In genomic region chr12:105384220-105384619, GRCh38 we compare ENCODE assay signal across 35 cellular contexts.
"Had no signal": no experiment of that assay in that cellular context is flagged by ENCODE, and none has a peak within 500 bp of the region (broad histone marks: within the 10 kb centered on the region; RNA-seq: fewer than 3 reads in every experiment).

No MANE protein-coding gene starts in this region.

- H3K36me3 ChIP-seq: adrenal gland, brain microvascular endothelial cell, breast epithelium had no signal

- H3K4me1 ChIP-seq: breast epithelium had no signal

- H3K27ac Mint-ChIP-seq: activated CD4-positive, alpha-beta memory T cell treated with anti-CD3 and anti-CD28 coated beads for 36 hours; activated CD4-positive, alpha-beta T cell treated with anti-CD3 and anti-CD28 coated beads for 36 hours; activated CD4-positive, alpha-beta T cell treated with anti-CD3 and anti-CD28 coated beads, Interleukin-2, amount 10 ng/mL, durations not matched to agents 7 days and 5 days; activated CD8-positive, alpha-beta T cell treated with anti-CD3 and anti-CD28 coated beads for 36 hours; activated naive CD4-positive, alpha-beta T cell treated with anti-CD3 and anti-CD28 coated beads for 36 hours; activated naive CD4-positive, alpha-beta T cell treated with anti-CD3 and anti-CD28 coated beads, Interleukin-2, amount 50 U/mL, for 72 hours; activated naive CD8-positive, alpha-beta T cell treated with anti-CD3 and anti-CD28 coated beads for 36 hours; activated T-cell treated with anti-CD3 and anti-CD28 coated beads, Interleukin-2, amount 50 U/mL, for 72 hours; activated T-helper 1 cell treated with anti-CD3 and anti-CD28 coated beads, Interleukin-12 subunit alpha, Interleukin-12 subunit beta, Interleukin-2, Interleukin-4 antibody, amounts not matched to agents 30 ng/mL and 10 ng/mL and 1 ng/mL, durations not matched to agents 14 hours and 24 hours and 36 hours; activated T-helper 17 cell treated with anti-CD3 and anti-CD28 coated beads, Interleukin-2, amount 50 U/mL, for 72 hours; T-helper 1 cell treated with Interleukin-12 subunit alpha and Interleukin-12 subunit beta and Interleukin-4 antibody, amounts not matched to agents 30 μg/mL and 1 μg/mL, for 36 hours; T-helper 2 cell treated with Interferon-gamma antibody and Interleukin-4, amounts not matched to agents 5 μg/mL and 100 μg/mL, for 36 hours had no signal

- H3K27me3 Mint-ChIP-seq: activated CD4-positive, alpha-beta memory T cell treated with anti-CD3 and anti-CD28 coated beads for 36 hours; activated CD4-positive, alpha-beta T cell treated with anti-CD3 and anti-CD28 coated beads for 36 hours; activated CD4-positive, alpha-beta T cell treated with anti-CD3 and anti-CD28 coated beads, Interleukin-2, amount 10 ng/mL, durations not matched to agents 7 days and 5 days; activated CD8-positive, alpha-beta T cell treated with anti-CD3 and anti-CD28 coated beads for 36 hours; activated naive CD8-positive, alpha-beta T cell treated with anti-CD3 and anti-CD28 coated beads for 36 hours; activated T-helper 17 cell treated with anti-CD3 and anti-CD28 coated beads, Interleukin-2, amount 50 U/mL, for 72 hours had no signal

- H3K4me3 Mint-ChIP-seq: activated CD4-positive, alpha-beta memory T cell treated with anti-CD3 and anti-CD28 coated beads for 36 hours; activated CD4-positive, alpha-beta T cell treated with anti-CD3 and anti-CD28 coated beads for 36 hours; activated CD4-positive, alpha-beta T cell treated with anti-CD3 and anti-CD28 coated beads, Interleukin-2, amount 10 ng/mL, durations not matched to agents 7 days and 5 days; activated CD8-positive, alpha-beta T cell treated with anti-CD3 and anti-CD28 coated beads for 36 hours; activated naive CD4-positive, alpha-beta T cell treated with anti-CD3 and anti-CD28 coated beads for 36 hours; activated naive CD8-positive, alpha-beta T cell treated with anti-CD3 and anti-CD28 coated beads for 36 hours; activated T-cell treated with anti-CD3 and anti-CD28 coated beads, Interleukin-2, amount 50 U/mL, for 4 hours; activated T-cell treated with anti-CD3 and anti-CD28 coated beads, Interleukin-2, amount 50 U/mL, for 72 hours; activated T-helper 1 cell treated with anti-CD3 and anti-CD28 coated beads, Interleukin-12 subunit alpha, Interleukin-12 subunit beta, Interleukin-2, Interleukin-4 antibody, amounts not matched to agents 30 ng/mL and 10 ng/mL and 1 ng/mL, durations not matched to agents 14 hours and 24 hours and 36 hours; activated T-helper 17 cell treated with anti-CD3 and anti-CD28 coated beads, Interleukin-2, amount 50 U/mL, for 72 hours; T-helper 1 cell treated with Interleukin-12 subunit alpha and Interleukin-12 subunit beta and Interleukin-4 antibody, amounts not matched to agents 30 μg/mL and 1 μg/mL, for 36 hours; T-helper 2 cell treated with Interferon-gamma antibody and Interleukin-4, amounts not matched to agents 5 μg/mL and 100 μg/mL, for 36 hours had no signal

- H3K4me1 Mint-ChIP-seq: activated CD4-positive, alpha-beta T cell treated with anti-CD3 and anti-CD28 coated beads for 36 hours; activated CD4-positive, alpha-beta T cell treated with anti-CD3 and anti-CD28 coated beads, Interleukin-2, amount 10 ng/mL, durations not matched to agents 7 days and 5 days; activated naive CD8-positive, alpha-beta T cell treated with anti-CD3 and anti-CD28 coated beads for 36 hours; activated T-helper 17 cell treated with anti-CD3 and anti-CD28 coated beads, Interleukin-2, amount 50 U/mL, for 72 hours had no signal

- ATAC-seq: activated CD4-positive, alpha-beta T cell treated with anti-CD3 and anti-CD28 coated beads for 36 hours; activated CD4-positive, CD25-positive, alpha-beta regulatory T cell treated with anti-CD3 and anti-CD28 coated beads, Interleukin-2, amount 50 U/mL, for 24 hours; activated CD8-positive, alpha-beta T cell treated with anti-CD3 and anti-CD28 coated beads for 36 hours; activated naive CD4-positive, alpha-beta T cell treated with anti-CD3 and anti-CD28 coated beads, Interleukin-2, amount 50 U/mL, for 72 hours; activated T-cell treated with anti-CD3 and anti-CD28 coated beads, Interleukin-2, amount 50 U/mL, for 4 hours; activated T-cell treated with anti-CD3 and anti-CD28 coated beads, Interleukin-2, amount 50 U/mL, for 72 hours; activated T-helper 17 cell treated with anti-CD3 and anti-CD28 coated beads, Interleukin-2, amount 50 U/mL, for 72 hours; body of pancreas had no signal

- H3K9me3 ChIP-seq: adrenal gland, body of pancreas, breast epithelium had no signal

- H3K9me3 Mint-ChIP-seq: activated CD4-positive, alpha-beta memory T cell treated with anti-CD3 and anti-CD28 coated beads for 36 hours; activated CD4-positive, alpha-beta T cell treated with anti-CD3 and anti-CD28 coated beads, Interleukin-2, amount 10 ng/mL, durations not matched to agents 7 days and 5 days; activated CD8-positive, alpha-beta T cell treated with anti-CD3 and anti-CD28 coated beads for 36 hours; activated naive CD4-positive, alpha-beta T cell treated with anti-CD3 and anti-CD28 coated beads for 36 hours; activated naive CD4-positive, alpha-beta T cell treated with anti-CD3 and anti-CD28 coated beads, Interleukin-2, amount 50 U/mL, for 72 hours; activated naive CD8-positive, alpha-beta T cell treated with anti-CD3 and anti-CD28 coated beads for 36 hours; activated T-cell treated with anti-CD3 and anti-CD28 coated beads, Interleukin-2, amount 50 U/mL, for 4 hours; activated T-cell treated with anti-CD3 and anti-CD28 coated beads, Interleukin-2, amount 50 U/mL, for 72 hours; activated T-helper 1 cell treated with anti-CD3 and anti-CD28 coated beads, Interleukin-12 subunit alpha, Interleukin-12 subunit beta, Interleukin-2, Interleukin-4 antibody, amounts not matched to agents 30 ng/mL and 10 ng/mL and 1 ng/mL, durations not matched to agents 14 hours and 24 hours and 36 hours; activated T-helper 17 cell treated with anti-CD3 and anti-CD28 coated beads, Interleukin-2, amount 50 U/mL, for 72 hours; T-helper 1 cell treated with Interleukin-12 subunit alpha and Interleukin-12 subunit beta and Interleukin-4 antibody, amounts not matched to agents 30 μg/mL and 1 μg/mL, for 36 hours; T-helper 2 cell treated with Interferon-gamma antibody and Interleukin-4, amounts not matched to agents 5 μg/mL and 100 μg/mL, for 36 hours had no signal

- DNase-seq: activated CD4-positive, alpha-beta memory T cell treated with anti-CD3 and anti-CD28 coated beads for 36 hours; activated CD4-positive, alpha-beta T cell treated with anti-CD3 and anti-CD28 coated beads for 1 hour; activated CD4-positive, alpha-beta T cell treated with anti-CD3 and anti-CD28 coated beads for 36 hours; activated CD4-positive, alpha-beta T cell treated with anti-CD3 and anti-CD28 coated beads for 48 hours; activated CD4-positive, alpha-beta T cell treated with anti-CD3 and anti-CD28 coated beads, Interleukin-2, amount 10 ng/mL, durations not matched to agents 7 days and 5 days; activated CD4-positive, CD25-positive, alpha-beta regulatory T cell; activated CD8-positive, alpha-beta memory T cell treated with anti-CD3 and anti-CD28 coated beads, Interleukin-2, amount 50 U/mL, for 4 hours; activated CD8-positive, alpha-beta T cell treated with anti-CD3 and anti-CD28 coated beads for 36 hours; activated effector memory CD4-positive, alpha-beta T cell treated with anti-CD3 and anti-CD28 coated beads, Interleukin-2, amount 50 U/mL, for 16 hours; activated gamma-delta T cell treated with Interleukin-2 at 50 U/mL for 16 hours; activated naive CD4-positive, alpha-beta T cell; activated naive CD4-positive, alpha-beta T cell treated with anti-CD3 and anti-CD28 coated beads for 36 hours; activated naive CD4-positive, alpha-beta T cell treated with anti-CD3 and anti-CD28 coated beads, Interleukin-2, amount 50 U/mL, for 16 hours; activated naive CD8-positive, alpha-beta T cell treated with anti-CD3 and anti-CD28 coated beads for 36 hours; activated T-cell treated with anti-CD3 and anti-CD28 coated beads for 4 hours; activated T-cell treated with anti-CD3 and anti-CD28 coated beads, Interleukin-2, amount 50 U/mL, for 1 hour; activated T-cell treated with anti-CD3 and anti-CD28 coated beads, Interleukin-2, amount 50 U/mL, for 4 hours; activated T-cell treated with anti-CD3 and anti-CD28 coated beads, Interleukin-2, amount 50 U/mL, for 72 hours; adrenal gland; amniotic stem cell; aorta; body of pancreas; brain microvascular endothelial cell; central memory CD4-positive, alpha-beta T cell; T-helper 1 cell; T-helper 2 cell; T-helper 9 cell had no signal

- H3K36me3 Mint-ChIP-seq: activated CD4-positive, alpha-beta memory T cell treated with anti-CD3 and anti-CD28 coated beads for 36 hours; activated naive CD4-positive, alpha-beta T cell treated with anti-CD3 and anti-CD28 coated beads, Interleukin-2, amount 50 U/mL, for 72 hours; activated naive CD8-positive, alpha-beta T cell treated with anti-CD3 and anti-CD28 coated beads for 36 hours had no signal

- H3K27ac ChIP-seq: adrenal gland, body of pancreas, brain microvascular endothelial cell, breast epithelium, VCaP had no signal

- H3K27me3 ChIP-seq: adrenal gland, body of pancreas, brain microvascular endothelial cell, breast epithelium had no signal

- H3K4me3 ChIP-seq: adrenal gland, body of pancreas, breast epithelium had no signal
